Comparison of ENCODE assay signal across 9 cellular contexts in the genomic region with DNA sequence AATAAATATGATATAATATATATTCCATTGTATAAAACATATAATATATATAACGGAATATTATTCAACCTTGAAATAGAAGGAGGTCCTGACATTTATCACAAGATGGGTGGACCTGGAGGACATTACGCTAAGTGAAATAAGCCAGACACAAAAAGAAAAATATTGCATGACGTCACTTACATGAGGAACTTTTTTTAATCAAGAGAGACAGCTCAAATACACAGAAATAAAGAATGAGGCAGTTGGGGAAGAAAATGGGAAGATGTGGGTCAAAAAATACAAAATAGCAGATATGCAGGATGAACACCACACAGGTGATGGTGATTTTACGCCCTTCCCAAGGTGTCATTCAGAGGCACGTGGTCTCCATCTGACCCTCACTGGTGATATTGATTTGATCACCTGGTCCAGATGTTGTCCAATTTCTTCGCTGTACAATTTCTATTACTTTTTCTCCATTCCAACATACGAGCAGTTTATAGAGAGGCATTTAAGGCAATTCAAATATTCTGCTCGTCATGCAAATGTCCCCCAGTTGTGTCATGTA. TPM values are rescaled to one million over a fixed set of nuclear protein-coding genes. Genes with fewer than 3 reads are reported as not detected.
A peak's percentile ranks its signal among the peaks of the same experiment; 100 is the strongest.
DNase-seq lines count a peak whose midpoint lies in the region; ATAC-seq and TF ChIP-seq lines count a peak whose summit lies in the region.
"Had no signal": no experiment of that assay in that cellular context is flagged by ENCODE, and none has a peak within 500 bp of the region (broad histone marks: within the 10 kb centered on the region; RNA-seq: fewer than 3 reads in every experiment).

No MANE protein-coding gene starts in this region.

- peak overlapping the region; percentile 90 for H3K4me2 ChIP-seq in OCI-LY1 (ENCODE audit: low read length)

- H2AFZ ChIP-seq in OCI-LY1 (ENCODE audit: low read length), result peak overlapping the region; percentile 73

- peaks cover 10% of the 10 kb centered on the region for H3K9me3 ChIP-seq in OCI-LY1 (ENCODE audit: low read length)

- peaks cover 26% of the 10 kb centered on the region for H3K36me3 ChIP-seq in OCI-LY1 (ENCODE audit: insufficient read depth, low read length)

- intact Hi-C loops in Right ventricle myocardium superior (cut with DNase I), result loop anchor here (5.0 kb wide), 1 partner anchor 658 kb away; no protein-coding TSS in a partner anchor
- intact Hi-C loops in cardiac septum (cut with DNase I), result loop anchor here (5.0 to 10.0 kb wide), 3 partner anchors 175 to 817 kb away; a partner anchor contains a TSS

- no peaks in the 10 kb centered on the region for H3K9me2 ChIP-seq in OCI-LY1 (ENCODE audit: low read depth, low read length)

- H4K20me1 ChIP-seq in OCI-LY1 (ENCODE audit: insufficient read depth, low read length), result no peaks in the 10 kb centered on the region

- DNase-seq in Right ventricle myocardium superior, result no peak
- no peak for DNase-seq in cardiac septum (ENCODE audit: low spot score)
- DNase-seq in effector memory CD8-positive, alpha-beta T cell, result no peak
- DNase-seq in natural killer cell treated with Interleukin-12 subunit alpha and Interleukin-12 subunit beta and Interleukin-15 and Interleukin-18, amount 100 ng/mL, for 72 hours (ENCODE audit: low spot score), result no peak
- no peak for DNase-seq in stimulated activated CD4-positive, alpha-beta T cell treated with anti-CD3 and anti-CD28 coated beads, Interleukin-4, amount 100 ng/mL, for 24 hours
- no peak for DNase-seq in GM13976 (ENCODE audit: low spot score)

- in situ Hi-C loops in GM13976 (cut with MboI; ENCODE audit: low sequenced_read_pairs, unreplicated experiment), result loop anchor here (10.0 kb wide), 1 partner anchor 655 kb away; no protein-coding TSS in a partner anchor

- H3K4me1 ChIP-seq in OCI-LY1 (ENCODE audit: insufficient read depth, low read length, severe bottlenecking), result peaks cover 19% of the 10 kb centered on the region

- H3F3A ChIP-seq in OCI-LY1 (ENCODE audit: insufficient read depth, low read length), result no peaks in the 10 kb centered on the region

- H3K4me1 Mint-ChIP-seq in effector memory CD8-positive, alpha-beta T cell (ENCODE audit: low read depth in 2 of 2), result peaks cover 31 to 49% of the 10 kb centered on the region in 2 donors
- H3K4me1 Mint-ChIP-seq in natural killer cell treated with Interleukin-12 subunit alpha and Interleukin-12 subunit beta and Interleukin-15 and Interleukin-18, amount 100 ng/mL, for 72 hours (ENCODE audit: low read depth in 2 of 2), result peaks cover 29 to 41% of the 10 kb centered on the region in 2 donors

- peak overlapping the region; percentile 43 for H3K27ac ChIP-seq in OCI-LY1 (ENCODE audit: low read depth, low read length, poor library complexity, severe bottlenecking)

- H3K79me2 ChIP-seq in OCI-LY1 (ENCODE audit: insufficient read depth, low read length), result peaks cover 43% of the 10 kb centered on the region

- ATAC-seq in Right ventricle myocardium superior (ENCODE audit: poor library complexity) (peak; percentile 10), GM21825 (IDR thresholded peaks at IDR 0.05; ENCODE audit: unreplicated experiment) (no peak)
- peak; percentile 7 for ATAC-seq in effector memory CD8-positive, alpha-beta T cell (replicated peaks)
- ATAC-seq in natural killer cell treated with Interleukin-12 subunit alpha and Interleukin-12 subunit beta and Interleukin-15 and Interleukin-18, amount 100 ng/mL, for 72 hours, result peak in 1 of 2 donors; percentile 2

- H3K4me3 Mint-ChIP-seq in effector memory CD8-positive, alpha-beta T cell, result peak overlapping the region; percentile 98 to 100
- peak overlapping the region; percentile 91 for H3K4me3 Mint-ChIP-seq in natural killer cell treated with Interleukin-12 subunit alpha and Interleukin-12 subunit beta and Interleukin-15 and Interleukin-18, amount 100 ng/mL, for 72 hours

- peaks cover 26% of the 10 kb centered on the region for H3K36me3 Mint-ChIP-seq in effector memory CD8-positive, alpha-beta T cell (ENCODE audit: insufficient read depth)
- H3K36me3 Mint-ChIP-seq in natural killer cell treated with Interleukin-12 subunit alpha and Interleukin-12 subunit beta and Interleukin-15 and Interleukin-18, amount 100 ng/mL, for 72 hours, result peaks cover 17% of the 10 kb centered on the region

- peak overlapping the region; percentile 95 for H3K9ac ChIP-seq in OCI-LY1 (ENCODE audit: low read length)

- TF ChIP-seq CTCF in OCI-LY1 (IDR thresholded peaks at IDR 0.05; ENCODE audit: low read length) (no peak), GM13976 (IDR thresholded peaks at IDR 0.05; ENCODE audit: borderline replicate concordance, control extremely low read depth, extremely low read depth, insufficient read depth, missing control alignments) (no peak)

- peak overlapping the region; percentile 99 for H3K27ac Mint-ChIP-seq in effector memory CD8-positive, alpha-beta T cell
- peak overlapping the region; percentile 96 to 98 for H3K27ac Mint-ChIP-seq in natural killer cell treated with Interleukin-12 subunit alpha and Interleukin-12 subunit beta and Interleukin-15 and Interleukin-18, amount 100 ng/mL, for 72 hours

- H3K9me3 Mint-ChIP-seq in effector memory CD8-positive, alpha-beta T cell, result no peaks in the 10 kb centered on the region
- no peaks in the 10 kb centered on the region for H3K9me3 Mint-ChIP-seq in natural killer cell treated with Interleukin-12 subunit alpha and Interleukin-12 subunit beta and Interleukin-15 and Interleukin-18, amount 100 ng/mL, for 72 hours

- H3K27me3 ChIP-seq in OCI-LY1 (ENCODE audit: insufficient read depth, low read length), result no peaks in the 10 kb centered on the region

- no peaks in the 10 kb centered on the region for H3K27me3 Mint-ChIP-seq in effector memory CD8-positive, alpha-beta T cell
- H3K27me3 Mint-ChIP-seq in natural killer cell treated with Interleukin-12 subunit alpha and Interleukin-12 subunit beta and Interleukin-15 and Interleukin-18, amount 100 ng/mL, for 72 hours, result peaks cover 0 to 3% of the 10 kb centered on the region in 2 donors

- H3K4me3 ChIP-seq in OCI-LY1 (ENCODE audit: low read depth, low read length, poor library complexity, severe bottlenecking), result peak overlapping the region; percentile 97

RNA-seq across cellular contexts. Expression of a gene that starts 0.5 kb away (rescaled TPM):
- total RNA-seq in Right ventricle myocardium superior, result 12.3 TPM
- 13.8 TPM for total RNA-seq in cardiac septum
- total RNA-seq in natural killer cell treated with Interleukin-12 subunit alpha and Interleukin-12 subunit beta and Interleukin-15 and Interleukin-18, amount 100 ng/mL, for 72 hours, result 10 to 100 TPM; 44.2 to 51.0 TPM

RNA-seq across cellular contexts. Expression of a gene that starts 12.9 kb away (rescaled TPM):
- total RNA-seq in Right ventricle myocardium superior (not detected), cardiac septum (not detected)
- total RNA-seq in natural killer cell treated with Interleukin-12 subunit alpha and Interleukin-12 subunit beta and Interleukin-15 and Interleukin-18, amount 100 ng/mL, for 72 hours, result not detected
- total RNA-seq: myocyte had no signal

RNA-seq across cellular contexts. Expression of a gene that starts 24.1 kb away (rescaled TPM):
- total RNA-seq in Right ventricle myocardium superior (not detected), cardiac septum (not detected)
- not detected for total RNA-seq in natural killer cell treated with Interleukin-12 subunit alpha and Interleukin-12 subunit beta and Interleukin-15 and Interleukin-18, amount 100 ng/mL, for 72 hours
- total RNA-seq: myocyte had no signal

RNA-seq across cellular contexts. Expression of a gene that starts 32.4 kb away (rescaled TPM):
- total RNA-seq in Right ventricle myocardium superior (not detected), cardiac septum (not detected)
- not detected for total RNA-seq in natural killer cell treated with Interleukin-12 subunit alpha and Interleukin-12 subunit beta and Interleukin-15 and Interleukin-18, amount 100 ng/mL, for 72 hours
- total RNA-seq: myocyte had no signal

RNA-seq across cellular contexts. Expression of a gene that starts 39.1 kb away (rescaled TPM):
- total RNA-seq in Right ventricle myocardium superior (0.22 TPM), cardiac septum (not detected)
- total RNA-seq in natural killer cell treated with Interleukin-12 subunit alpha and Interleukin-12 subunit beta and Interleukin-15 and Interleukin-18, amount 100 ng/mL, for 72 hours, result not detected
- total RNA-seq: myocyte had no signal
